In the genomic region with DNA sequence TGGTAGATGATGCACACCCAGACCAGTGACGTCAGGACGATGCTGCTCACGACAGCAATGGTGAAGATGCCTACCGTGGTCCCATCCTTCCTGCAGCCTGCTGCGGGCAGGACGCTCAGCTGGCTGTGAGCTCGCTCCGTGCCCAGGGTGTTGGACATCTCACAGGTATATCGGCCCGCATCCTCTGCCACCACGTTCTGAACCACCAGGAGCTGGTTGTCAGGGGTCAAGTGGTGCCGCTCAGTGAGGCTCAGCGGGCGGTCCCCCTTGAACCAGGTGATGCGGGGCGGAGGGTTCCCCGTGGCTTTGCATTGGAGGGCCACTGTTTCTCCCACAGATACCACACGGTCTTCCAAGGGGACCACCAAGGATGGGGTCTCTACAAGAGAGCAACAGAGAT, we compare ENCODE assay signal across 13 cellular contexts.
"Had no signal": no experiment of that assay in that cellular context is flagged by ENCODE, and none has a peak within 500 bp of the region (broad histone marks: within the 10 kb centered on the region; RNA-seq: fewer than 3 reads in every experiment).

No MANE protein-coding gene starts in this region.

- DNase-seq: erythroblast; heart right ventricle; mammary epithelial cell; stimulated activated CD4-positive, alpha-beta T cell treated with anti-CD3 and anti-CD28 coated beads, Interleukin-2, amount 100 ng/mL, for 24 hours; stimulated activated CD4-positive, alpha-beta T cell treated with anti-CD3 and anti-CD28 coated beads, Interleukin-4, amount 100 ng/mL, for 4 hours; stimulated activated naive CD4-positive, alpha-beta T cell treated with Interleukin-2 at 50 U/mL for 16 hours had no signal

- H3K4me3 Mint-ChIP-seq: dendritic cell treated with granulocyte-macrophage colony-stimulating factor and Interleukin-4, amounts not matched to agents 40 ng/mL and 50 ng/mL, for 4 days; nephron; type B pancreatic cell had no signal

- H3K4me1 ChIP-seq: heart right ventricle had no signal

- H3K27me3 ChIP-seq: heart right ventricle, neutrophil had no signal

- H3K4me3 ChIP-seq: heart right ventricle, skin epidermis had no signal

- ATAC-seq: left lobe of liver, sciatic nerve had no signal

- H3K9me3 ChIP-seq: heart right ventricle, neutrophil had no signal

- H3K27ac ChIP-seq: heart right ventricle, neutrophil, skin epidermis had no signal

- H3K27ac Mint-ChIP-seq: dendritic cell treated with granulocyte-macrophage colony-stimulating factor and Interleukin-4, amounts not matched to agents 40 ng/mL and 50 ng/mL, for 4 days; nephron; type B pancreatic cell had no signal

- H3K9me3 Mint-ChIP-seq: dendritic cell treated with granulocyte-macrophage colony-stimulating factor and Interleukin-4, amounts not matched to agents 40 ng/mL and 50 ng/mL, for 4 days; type B pancreatic cell had no signal

- H3K27me3 Mint-ChIP-seq: dendritic cell treated with granulocyte-macrophage colony-stimulating factor and Interleukin-4, amounts not matched to agents 40 ng/mL and 50 ng/mL, for 4 days; type B pancreatic cell had no signal
